Comparison of ENCODE assay signal across 9 cellular contexts in the genomic region with DNA sequence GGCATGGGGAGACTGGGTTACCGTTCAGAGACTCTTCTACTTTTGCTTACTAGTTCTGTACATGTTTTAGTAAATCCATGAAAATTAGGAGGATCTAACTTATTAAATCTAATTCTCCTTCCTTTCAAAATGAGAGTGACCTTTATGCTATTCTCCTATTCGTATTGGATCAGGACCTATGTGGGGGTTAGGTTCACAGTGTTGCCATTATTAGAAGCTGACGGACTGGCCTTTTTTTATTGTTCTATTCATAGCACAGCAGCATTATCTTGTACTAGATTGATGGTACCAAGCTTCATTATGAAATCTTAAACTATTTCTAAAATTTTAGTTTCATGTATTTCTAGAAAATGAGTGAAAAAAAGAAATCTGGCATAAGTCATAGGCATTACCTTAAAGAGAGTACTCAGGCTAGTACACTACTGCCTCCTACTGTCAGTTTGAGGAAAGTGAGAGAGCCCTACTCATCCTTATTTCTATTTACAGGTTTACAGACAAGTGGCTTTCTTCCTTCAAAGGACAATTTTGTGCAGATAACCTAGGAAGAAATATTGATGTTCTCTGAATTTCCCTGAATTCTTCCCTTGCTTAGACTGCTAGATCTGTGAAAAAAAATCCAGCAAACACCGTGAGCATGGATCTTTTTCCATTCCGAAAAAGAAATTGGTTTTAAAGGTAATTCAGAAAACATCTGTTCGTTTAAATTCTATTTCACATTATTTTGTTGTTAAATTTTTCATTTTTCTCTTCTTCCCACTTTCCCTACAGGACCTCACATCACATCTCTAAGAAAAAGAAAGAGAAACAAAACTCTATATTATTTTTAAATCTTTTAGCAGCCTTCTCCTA.
DNase-seq lines count a peak whose midpoint lies in the region; ATAC-seq, FAIRE-seq and TF ChIP-seq lines count a peak whose summit lies in the region.
"Had no signal": no experiment of that assay in that cellular context is flagged by ENCODE, and none has a peak within 500 bp of the region (broad histone marks: within the 10 kb centered on the region; RNA-seq: fewer than 3 reads in every experiment).

No MANE protein-coding gene starts in this region.

- H3K9me3 ChIP-seq in Caco-2 (0 out of 2 replicates have a peak, but pooled peaks cover 4% of the 10 kb centered on the region), OCI-LY1 (ENCODE audit: low read length) (no peaks in the 10 kb centered on the region)

- CTCF ChIA-PET in Caco-2 (lab: Charles Lee), result interaction anchor here (0.7 to 0.8 kb wide), 2 partner anchors 140 to 286 kb away, joined by 3 read pairs; no protein-coding TSS in a partner anchor

- H3K27me3 ChIP-seq in Caco-2 (replicated peaks; ENCODE audit: control insufficient read depth, insufficient read depth, low read length) (no peaks in the 10 kb centered on the region), OCI-LY1 (ENCODE audit: insufficient read depth, low read length) (no peaks in the 10 kb centered on the region)

- no peak overlapping the region for H3K4me3 ChIP-seq in Caco-2 (ENCODE audit: low read depth, low read length)
- H3K4me3 ChIP-seq in OCI-LY1 (ENCODE audit: low read depth, low read length, poor library complexity, severe bottlenecking), result no peak overlapping the region

- H3K27ac ChIP-seq in OCI-LY1 (ENCODE audit: low read depth, low read length, poor library complexity, severe bottlenecking), result no peak overlapping the region

- no peak overlapping the region for H2AFZ ChIP-seq in OCI-LY1 (ENCODE audit: low read length)

- no peaks in the 10 kb centered on the region for H3K79me2 ChIP-seq in OCI-LY1 (ENCODE audit: insufficient read depth, low read length)

- H3K4me3 Mint-ChIP-seq in Caco-2 (ENCODE audit: unreplicated experiment), result no peak overlapping the region
- H3K4me3 Mint-ChIP-seq: T-helper 1 cell treated with Interleukin-12 subunit alpha and Interleukin-12 subunit beta and Interleukin-4 antibody, amounts not matched to agents 30 μg/mL and 1 μg/mL, for 36 hours had no signal

- POLR2A ChIA-PET in Caco-2 (lab: Charles Lee), result no interaction called here

- BruUV-seq in Caco-2 (replicated peaks; lab: Mats Ljungman, UMichigan), result no TSS peak

- no peak for FAIRE-seq in GM19239 (lab: Jason Lieb, UNC)

- H3K9me3 Mint-ChIP-seq in Caco-2 (ENCODE audit: unreplicated experiment), result no peaks in the 10 kb centered on the region
- H3K9me3 Mint-ChIP-seq: T-helper 1 cell treated with Interleukin-12 subunit alpha and Interleukin-12 subunit beta and Interleukin-4 antibody, amounts not matched to agents 30 μg/mL and 1 μg/mL, for 36 hours had no signal

- peak in 1 of 2 experiments; percentile 51 for DNase-seq in Caco-2
- peak; percentile 7 for DNase-seq in GM19239 (ENCODE audit: insufficient read length, low spot score)
- peak; percentile 70 for DNase-seq in dedifferentiated amniotic fluid mesenchymal stem cell (ENCODE audit: extremely low spot score)
- peak; percentile 80 to 87 for DNase-seq in lung microvascular endothelial cell (ENCODE audit: low read depth in 2 of 2)
- no peak for DNase-seq in stimulated activated CD4-positive, alpha-beta T cell treated with anti-CD3 and anti-CD28 coated beads, Interleukin-4, amount 100 ng/mL, for 1 hour

- intact Hi-C loops in Caco-2 (cut with micrococcal nuclease; ENCODE audit: unreplicated experiment), result loop anchor here (1.0 to 5.0 kb wide), 3 partner anchors 71 to 499 kb away; no protein-coding TSS in a partner anchor

- H3K4me2 ChIP-seq in OCI-LY1 (ENCODE audit: low read length), result no peak overlapping the region

- peak; percentile 64 for ATAC-seq in HG03432 (IDR thresholded peaks at IDR 0.05; ENCODE audit: unreplicated experiment)
- no peak for ATAC-seq in HG03457 (IDR thresholded peaks at IDR 0.05; ENCODE audit: unreplicated experiment)

- peaks cover 6% of the 10 kb centered on the region for H3K4me1 Mint-ChIP-seq in Caco-2 (ENCODE audit: low read depth, unreplicated experiment)

- H3K27ac Mint-ChIP-seq in Caco-2 (ENCODE audit: unreplicated experiment), result no peak overlapping the region
- H3K27ac Mint-ChIP-seq: T-helper 1 cell treated with Interleukin-12 subunit alpha and Interleukin-12 subunit beta and Interleukin-4 antibody, amounts not matched to agents 30 μg/mL and 1 μg/mL, for 36 hours had no signal

- peaks cover 42% of the 10 kb centered on the region for H3K4me1 ChIP-seq in Caco-2
- no peaks in the 10 kb centered on the region for H3K4me1 ChIP-seq in OCI-LY1 (ENCODE audit: insufficient read depth, low read length, severe bottlenecking)

- H3K27me3 Mint-ChIP-seq in Caco-2 (ENCODE audit: insufficient read depth, unreplicated experiment), result no peaks in the 10 kb centered on the region

- H3K9ac ChIP-seq in OCI-LY1 (ENCODE audit: low read length), result no peak overlapping the region

- H4K20me1 ChIP-seq in OCI-LY1 (ENCODE audit: insufficient read depth, low read length), result no peaks in the 10 kb centered on the region

- TF ChIP-seq CTCF in Caco-2 (IDR thresholded peaks at IDR 0.05; ENCODE audit: insufficient read depth in 1 of 2, low read depth in 1 of 2, low read length in 1 of 2, severe bottlenecking in 1 of 2, unreplicated experiment in 1 of 2), result peak; percentile 79 to 85
- TF ChIP-seq CTCF in OCI-LY1 (IDR thresholded peaks at IDR 0.05; ENCODE audit: low read length), result peak; percentile 81

- H3K36me3 Mint-ChIP-seq in Caco-2 (ENCODE audit: insufficient read depth, unreplicated experiment), result peaks cover 7% of the 10 kb centered on the region

- H3F3A ChIP-seq in OCI-LY1 (ENCODE audit: insufficient read depth, low read length), result no peaks in the 10 kb centered on the region

- no peaks in the 10 kb centered on the region for H3K9me2 ChIP-seq in OCI-LY1 (ENCODE audit: low read depth, low read length)

- no peaks in the 10 kb centered on the region; the same call in 1 of the 2 replicates for H3K36me3 ChIP-seq in Caco-2 (ENCODE audit: control insufficient read depth, insufficient read depth, low read length)
- H3K36me3 ChIP-seq in OCI-LY1 (ENCODE audit: insufficient read depth, low read length), result no peaks in the 10 kb centered on the region
